Comparison of ENCODE assay signal across 8 cellular contexts in genomic region chr21:37532868-37533780, GRCh38.
A peak's percentile ranks its signal among the peaks of the same experiment; 100 is the strongest.
DNase-seq lines count a peak whose midpoint lies in the region; ATAC-seq and TF ChIP-seq lines count a peak whose summit lies in the region.

No MANE protein-coding gene starts in this region.

- ATAC-seq in GM21717 (IDR thresholded peaks at IDR 0.05; ENCODE audit: unreplicated experiment) (peak; percentile 62), heart right ventricle (peak in 5 of 8 donors; percentile 35 to 63 (median 55)), HG02884 (IDR thresholded peaks at IDR 0.05; ENCODE audit: unreplicated experiment) (no peak)

- H4K20me1 ChIP-seq in MM.1S (ENCODE audit: insufficient read depth, low read length) = no peaks in the 10 kb centered on the region

- peaks cover 0 to 29% (median 12%) of the 10 kb centered on the region in 9 donors for H3K4me1 ChIP-seq in heart right ventricle
- peaks cover 21 to 24% of the 10 kb centered on the region in 2 donors for H3K4me1 ChIP-seq in thyroid gland
- no peaks in the 10 kb centered on the region for H3K4me1 ChIP-seq in HAP-1
- no peaks in the 10 kb centered on the region for H3K4me1 ChIP-seq in MM.1S (ENCODE audit: low read length)

- no peak overlapping the region for H2AFZ ChIP-seq in MM.1S (ENCODE audit: low read length)

- no peaks in the 10 kb centered on the region for H3K9me2 ChIP-seq in MM.1S (replicated peaks; ENCODE audit: insufficient read depth, low read length)

- in situ Hi-C loops in HAP-1 (cut with MboI; ENCODE audit: low sequenced_read_pairs) = no loop called here

- TF ChIP-seq CTCF in GM12865 (IDR thresholded peaks at IDR 0.05; ENCODE audit: insufficient read depth, low read depth, low read length, missing control alignments) (peak; percentile 34), heart right ventricle (IDR thresholded peaks at IDR 0.05) (peak in 2 of 9 donors; percentile 14 to 24), thyroid gland (IDR thresholded peaks at IDR 0.05) (peak in 4 of 6 experiments; percentile 6 to 47 (median 40)), MM.1S (IDR thresholded peaks at IDR 0.05; ENCODE audit: low read length) (no peak)

- peaks cover 0 to 27% (median 10%) of the 10 kb centered on the region in 11 donors for H3K9me3 ChIP-seq in heart right ventricle
- H3K9me3 ChIP-seq in thyroid gland = no peaks in the 10 kb centered on the region
- H3K9me3 ChIP-seq in HAP-1 = peaks cover 7% of the 10 kb centered on the region
- no peaks in the 10 kb centered on the region for H3K9me3 ChIP-seq in MM.1S (replicated peaks; ENCODE audit: insufficient read depth, low read length)

- H3K4me2 ChIP-seq in MM.1S (ENCODE audit: low read depth, low read length) = no peak overlapping the region

- no peaks in the 10 kb centered on the region for H3K79me2 ChIP-seq in MM.1S (ENCODE audit: low read length)

- intact Hi-C loops in heart right ventricle (cut with DNase I) (loop anchor here in 1 of 10 donors (2.0 kb wide), 1 partner anchor 18 kb away; no protein-coding TSS in a partner anchor), thyroid gland (cut with DNase I) (no loop called here)

- TF ChIP-seq POLR2A in thyroid gland (IDR thresholded peaks at IDR 0.05) = no peak

- H3K9ac ChIP-seq in MM.1S (ENCODE audit: low read length) = no peak overlapping the region

- H3F3A ChIP-seq in MM.1S (ENCODE audit: insufficient read depth, low read length) = no peaks in the 10 kb centered on the region

- H3K4me3 ChIP-seq in GM12865 (ENCODE audit: low read depth, low read length) = no peak overlapping the region
- H3K4me3 ChIP-seq in heart right ventricle = no peak overlapping the region
- no peak overlapping the region for H3K4me3 ChIP-seq in thyroid gland (replicated peaks in 1 of 3)
- no peak overlapping the region for H3K4me3 ChIP-seq in HAP-1
- no peak overlapping the region for H3K4me3 ChIP-seq in MM.1S (ENCODE audit: low read length)

- H3K27me3 ChIP-seq in heart right ventricle = peaks cover 0 to 21% (median 0%) of the 10 kb centered on the region in 7 donors
- no peaks in the 10 kb centered on the region for H3K27me3 ChIP-seq in thyroid gland
- no peaks in the 10 kb centered on the region for H3K27me3 ChIP-seq in HAP-1 (ENCODE audit: low read depth)
- H3K27me3 ChIP-seq in MM.1S (replicated peaks; ENCODE audit: insufficient read depth, low read length) = no peaks in the 10 kb centered on the region

- peak overlapping the region in 1 of 10 donors; percentile 21 for H3K27ac ChIP-seq in heart right ventricle
- no peak overlapping the region for H3K27ac ChIP-seq in thyroid gland
- H3K27ac ChIP-seq in MM.1S (ENCODE audit: low read length) = no peak overlapping the region

- 42 to 46% methylated on average over 20 of the region's 20 CpGs for WGBS in heart right ventricle, 2 donors
- whole genome bisulfite sequencing in thyroid gland, 2 donors = 37 to 45% methylated on average over 19 of the region's 20 CpGs

- H3K36me3 ChIP-seq in heart right ventricle (no peaks in the 10 kb centered on the region), thyroid gland (no peaks in the 10 kb centered on the region), HAP-1 (replicated peaks) (no peaks in the 10 kb centered on the region), MM.1S (replicated peaks; ENCODE audit: insufficient read depth, low read length) (no peaks in the 10 kb centered on the region)

- peak; percentile 68 for DNase-seq in GM12865 (ENCODE audit: low read depth)
- DNase-seq in OCI-M1 (lab: John Stamatoyannopoulos, UW) = peak; percentile 32
- peak in 1 of 2 donors; percentile 25 for DNase-seq in heart right ventricle
- DNase-seq in thyroid gland = peak; percentile 85 to 89
- DNase-seq in HAP-1 (ENCODE audit: low spot score in 2 of 2) = no peak
- DNase-seq in MM.1S = no peak

Comparison
In these comparisons a context has a peak if more than half of its experiments do, and no peak if none do; other contexts are left out.
1. DNase-seq: peak in GM12865 (single experiment), OCI-M1 (single experiment) and thyroid gland (2 of 2); none in HAP-1 (0 of 2) and MM.1S (single experiment).